In the genomic region with DNA sequence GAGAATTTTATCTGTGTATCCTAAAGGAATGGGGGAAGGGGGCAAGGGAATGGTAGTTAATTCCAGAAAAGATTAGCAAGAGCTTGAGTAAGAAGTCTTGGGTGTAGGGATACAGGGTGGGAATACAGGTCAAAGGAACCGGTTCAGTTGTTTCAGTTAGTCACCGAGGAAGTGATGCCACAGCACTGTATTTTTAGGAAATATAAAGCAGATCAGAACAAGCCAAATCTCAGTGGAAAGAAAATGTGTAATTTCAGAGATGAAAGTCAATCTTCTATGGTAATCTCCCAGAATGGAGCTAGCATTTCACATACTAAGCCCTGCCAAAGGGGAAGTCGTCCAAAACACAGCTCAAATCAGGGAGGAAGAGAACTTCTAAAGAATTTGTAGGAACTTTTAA, we compare ENCODE assay signal across 16 cellular contexts. TPM values are rescaled to one million over a fixed set of nuclear protein-coding genes. Genes with fewer than 3 reads are reported as not detected.
DNase-seq lines count a peak whose midpoint lies in the region; TF ChIP-seq lines count a peak whose summit lies in the region.
"Had no signal": no experiment of that assay in that cellular context is flagged by ENCODE, and none has a peak within 500 bp of the region (broad histone marks: within the 10 kb centered on the region; RNA-seq: fewer than 3 reads in every experiment).

No MANE protein-coding gene starts in this region.

- DNase-seq in GM03348 (ENCODE audit: low spot score) (peak; percentile 35), adipocyte (ENCODE audit: low read depth) (peak; percentile 71), fibroblast of peridontal ligament (ENCODE audit: extremely low read depth) (peak; percentile 86), renal cortical epithelial cell (ENCODE audit: low read depth) (peak; percentile 88), endothelial cell (ENCODE audit: low spot score) (no peak), Caco-2 (no peak), tibial nerve (ENCODE audit: low spot score in 2 of 2) (no peak), T1000 (lab: John Stamatoyannopoulos, UW) (no peak)
- DNase-seq: anterior cingulate cortex; left ventricle myocardium superior; NCI-H226; stimulated activated CD4-positive, alpha-beta T cell treated with anti-CD3 and anti-CD28 coated beads, Interleukin-2, amount 100 ng/mL, for 48 hours; stimulated activated naive CD4-positive, alpha-beta T cell treated with Interleukin-2 at 50 U/mL for 16 hours had no signal

- no peaks in the 10 kb centered on the region for H3K9me3 ChIP-seq in adipocyte (ENCODE audit: control insufficient read depth, low read length)
- no peaks in the 10 kb centered on the region for H3K9me3 ChIP-seq in Caco-2
- H3K9me3 ChIP-seq in tibial nerve, result no peaks in the 10 kb centered on the region
- H3K9me3 ChIP-seq: ovary had no signal

- H3K27ac Mint-ChIP-seq in endothelial cell (ENCODE audit: unreplicated experiment), result no peak overlapping the region
- H3K27ac Mint-ChIP-seq in Caco-2 (ENCODE audit: unreplicated experiment), result no peak overlapping the region

- H3K9ac ChIP-seq in adipocyte (ENCODE audit: low read length), result peak overlapping the region; percentile 77

- H3K9me3 Mint-ChIP-seq in endothelial cell (ENCODE audit: unreplicated experiment), result no peaks in the 10 kb centered on the region
- H3K9me3 Mint-ChIP-seq in Caco-2 (ENCODE audit: unreplicated experiment), result no peaks in the 10 kb centered on the region
- H3K9me3 Mint-ChIP-seq: CD14-positive monocyte had no signal

- no peak for TF ChIP-seq POLR2A in tibial nerve (IDR thresholded peaks at IDR 0.05)

- H3K4me3 ChIP-seq in adipocyte (ENCODE audit: low read length) (peak overlapping the region; percentile 63), Caco-2 (ENCODE audit: low read depth, low read length) (no peak overlapping the region), tibial nerve (no peak overlapping the region)
- H3K4me3 ChIP-seq: ovary had no signal

- H3K4me1 ChIP-seq in adipocyte (ENCODE audit: control insufficient read depth, insufficient read depth, low read length), result peaks cover 36% of the 10 kb centered on the region
- no peaks in the 10 kb centered on the region; the same call in 1 of the 2 replicates for H3K4me1 ChIP-seq in Caco-2
- peaks cover 0 to 28% (median 0%) of the 10 kb centered on the region in 4 donors for H3K4me1 ChIP-seq in tibial nerve

- 30 to 32% methylated on average over 3 of the region's 3 CpGs for WGBS in tibial nerve, 2 donors

- TF ChIP-seq CTCF in endothelial cell (IDR thresholded peaks at IDR 0.05; ENCODE audit: unreplicated experiment) (no peak), Caco-2 (IDR thresholded peaks at IDR 0.05; ENCODE audit: insufficient read depth in 1 of 2, low read depth in 1 of 2, low read length in 1 of 2, severe bottlenecking in 1 of 2, unreplicated experiment in 1 of 2) (no peak), tibial nerve (IDR thresholded peaks at IDR 0.05) (no peak)

- H3K27me3 Mint-ChIP-seq in endothelial cell (ENCODE audit: unreplicated experiment), result peaks cover 5% of the 10 kb centered on the region
- no peaks in the 10 kb centered on the region for H3K27me3 Mint-ChIP-seq in Caco-2 (ENCODE audit: insufficient read depth, unreplicated experiment)

- H3K4me3 Mint-ChIP-seq in endothelial cell (ENCODE audit: unreplicated experiment), result no peak overlapping the region
- H3K4me3 Mint-ChIP-seq in Caco-2 (ENCODE audit: unreplicated experiment), result no peak overlapping the region
- H3K4me3 Mint-ChIP-seq: CD14-positive monocyte had no signal

- BruUV-seq in Caco-2 (replicated peaks; lab: Mats Ljungman, UMichigan), result no TSS peak

- H3K4me1 Mint-ChIP-seq in endothelial cell (ENCODE audit: unreplicated experiment) (peaks cover 2% of the 10 kb centered on the region), Caco-2 (ENCODE audit: low read depth, unreplicated experiment) (peaks cover 7% of the 10 kb centered on the region)

- peak overlapping the region in 2 of 4 donors; percentile 6 to 46 for H3K27ac ChIP-seq in tibial nerve

- no peaks in the 10 kb centered on the region for H3K27me3 ChIP-seq in adipocyte (replicated peaks; ENCODE audit: control insufficient read depth, insufficient read depth, low read length)
- H3K27me3 ChIP-seq in Caco-2 (replicated peaks; ENCODE audit: control insufficient read depth, insufficient read depth, low read length), result no peaks in the 10 kb centered on the region
- no peaks in the 10 kb centered on the region for H3K27me3 ChIP-seq in tibial nerve
- H3K27me3 ChIP-seq: ovary had no signal

- intact Hi-C loops in Caco-2 (cut with micrococcal nuclease; ENCODE audit: unreplicated experiment), result loop anchor here (10.0 kb wide), 1 partner anchor 545 kb away; the partner anchor contains the start of gene CCNT1

- H3K36me3 Mint-ChIP-seq in endothelial cell (ENCODE audit: low read depth, unreplicated experiment) (no peaks in the 10 kb centered on the region), Caco-2 (ENCODE audit: insufficient read depth, unreplicated experiment) (peaks cover 20% of the 10 kb centered on the region)

- CTCF ChIA-PET in Caco-2 (lab: Charles Lee), result interaction anchor here (0.6 to 0.7 kb wide), 2 partner anchors 37 to 71 kb away, joined by 3 read pairs; no protein-coding TSS in a partner anchor

- H3K36me3 ChIP-seq in adipocyte (ENCODE audit: control insufficient read depth, insufficient read depth, low read length, severe bottlenecking) (no peaks in the 10 kb centered on the region), Caco-2 (ENCODE audit: control insufficient read depth, insufficient read depth, low read length) (no peaks in the 10 kb centered on the region), tibial nerve (no peaks in the 10 kb centered on the region)
- H3K36me3 ChIP-seq: ovary had no signal

- no peak for TF ChIP-seq EP300 in tibial nerve (IDR thresholded peaks at IDR 0.05)

- POLR2A ChIA-PET in Caco-2 (lab: Charles Lee), result no interaction called here

RNA-seq across cellular contexts. Expression of gene TUBA1C, which starts 4.7 kb away (rescaled TPM):
- 212 and 831 TPM in 2 replicates for total RNA-seq in renal cortical epithelial cell
- 129 TPM for total RNA-seq in endothelial cell (ENCODE audit: unreplicated experiment)
- total RNA-seq in Caco-2 (2022), result 636 and 638 TPM in 2 replicates
- total RNA-seq in tibial nerve, result 100 to 1,000 TPM in 1 of 4 donors, 10 to 100 TPM in 3; 45.5 to 142 (median 55.1) TPM

RNA-seq across cellular contexts. Expression of gene PRPH, which starts 34.8 kb away (rescaled TPM):
- total RNA-seq in renal cortical epithelial cell, result not detected in 2 replicates
- not detected for total RNA-seq in endothelial cell (ENCODE audit: unreplicated experiment)
- 3.2 and 4.9 TPM in 2 replicates for total RNA-seq in Caco-2 (2022)
- under 1 TPM in 3 of 4 donors, not detected in 1; 0.20 to 0.84 (median 0.22) TPM for total RNA-seq in tibial nerve
- total RNA-seq: epithelial cell of proximal tubule, left ventricle myocardium superior had no signal

Comparison
In these comparisons a context has a peak if more than half of its experiments do, and no peak if none do; other contexts are left out.
1. DNase-seq: peak in GM03348 (single experiment), adipocyte (single experiment), fibroblast of peridontal ligament (single experiment) and renal cortical epithelial cell (single experiment); none in endothelial cell (single experiment), Caco-2 (0 of 2), tibial nerve (0 of 2) and T1000 (single experiment).